ENCODE assay signal across 32 cellular contexts in genomic region chr20:63414720-63415417, GRCh38. TPM values are rescaled to one million over a fixed set of nuclear protein-coding genes. Genes with fewer than 3 reads are reported as not detected.
"Had no signal": no experiment of that assay in that cellular context is flagged by ENCODE, and none has a peak within 500 bp of the region (broad histone marks: within the 10 kb centered on the region; RNA-seq: fewer than 3 reads in every experiment).

No MANE protein-coding gene starts in this region.

- H3K4me3 ChIP-seq: colonic mucosa, esophagus squamous epithelium, gastrocnemius medialis, heart right ventricle, left lung, lower lobe of right lung, mucosa of descending colon had no signal

- H3K9me3 ChIP-seq: colonic mucosa, esophagus squamous epithelium, gastrocnemius medialis, heart right ventricle, left lung, lower lobe of right lung, mucosa of descending colon had no signal

- H3K27ac ChIP-seq: colonic mucosa, epithelial cell of prostate, esophagus squamous epithelium, gastrocnemius medialis, heart right ventricle, left lung, lower lobe of right lung had no signal

- FAIRE-seq: endometrium, islet of Langerhans, keratinocyte had no signal

- H3K4me1 ChIP-seq: colonic mucosa, esophagus squamous epithelium, gastrocnemius medialis, left lung, lower lobe of right lung had no signal

- H3K36me3 ChIP-seq: colonic mucosa, esophagus squamous epithelium, gastrocnemius medialis, heart right ventricle, left lung, lower lobe of right lung had no signal

- DNase-seq: colonic mucosa; cortex of kidney; effector CD8-positive, alpha-beta T cell; effector memory CD8-positive, alpha-beta T cell; endodermal cell; erythroblast; esophagus squamous epithelium; foreskin fibroblast; foreskin melanocyte; gastrocnemius medialis; glutamatergic neuron; head of caudate nucleus; heart right ventricle; hippocampal formation; left cardiac atrium; left lung; left ventricle myocardium superior; lower lobe of right lung; mesenchymal stem cell; mucosa of descending colon had no signal

- H3K27me3 ChIP-seq: colonic mucosa had no signal

RNA-seq across cellular contexts. Expression of gene CHRNA4, which starts 53.7 kb away (rescaled TPM):
- total RNA-seq: esophagus mucosa, esophagus squamous epithelium, gastrocnemius medialis, glomerular endothelial cell, kidney epithelial cell, left lung, lower lobe of right lung, mesenteric fat pad, mucosa of descending colon, myocyte had no signal
- polyA plus RNA-seq: keratinocyte had no signal

RNA-seq across cellular contexts. Expression of gene KCNQ2, which starts 57.6 kb away (rescaled TPM):
- total RNA-seq: dermis microvascular lymphatic vessel endothelial cell, esophagus mucosa, esophagus squamous epithelium, gastrocnemius medialis, glomerular endothelial cell, left lung, lower leg skin, lower lobe of right lung, lung microvascular endothelial cell, mesenteric fat pad, myocyte had no signal
- polyA plus RNA-seq: keratinocyte had no signal
